In genomic region chr4:40962551-40963185, GRCh38 we compare ENCODE assay signal across 1 cellular context.
TF ChIP-seq lines count a peak whose summit lies in the region.

No MANE protein-coding gene starts in this region.

TF ChIP-seq in WTC11, 78 proteins besides CTCF, POLR2A, EP300 and RAD21 (continued from another document):
- TF ChIP-seq ETV6 (CRISPR knock-in tag; IDR thresholded peaks at IDR 0.05): no peak
- TF ChIP-seq ZNF121 (CRISPR knock-in tag; IDR thresholded peaks at IDR 0.05): no peak
- TF ChIP-seq ATF1 (CRISPR knock-in tag; IDR thresholded peaks at IDR 0.05): no peak
- TF ChIP-seq HMGXB4 (CRISPR knock-in tag; IDR thresholded peaks at IDR 0.05): no peak
- no peak for TF ChIP-seq ZNF219 (CRISPR knock-in tag; IDR thresholded peaks at IDR 0.05; ENCODE audit: borderline replicate concordance)
